8 cellular contexts compared by ENCODE assay signal in genomic region chr10:91887075-91887899, GRCh38. TPM values are rescaled to one million over a fixed set of nuclear protein-coding genes. Genes with fewer than 3 reads are reported as not detected.
DNase-seq lines count a peak whose midpoint lies in the region; FAIRE-seq and TF ChIP-seq lines count a peak whose summit lies in the region.

No MANE protein-coding gene starts in this region.

- peak overlapping the region; percentile 93 for H3K4me3 Mint-ChIP-seq in HFFc6
- peak overlapping the region; percentile 89 for H3K4me3 Mint-ChIP-seq in endothelial cell (ENCODE audit: unreplicated experiment)

- no peak for TF ChIP-seq CTCF in AG10803 (conservative IDR thresholded peaks at IDR 0.05; ENCODE audit: low read length)
- no peak for TF ChIP-seq CTCF in HFFc6 (IDR thresholded peaks at IDR 0.05)
- TF ChIP-seq CTCF in endothelial cell (IDR thresholded peaks at IDR 0.05; ENCODE audit: unreplicated experiment) = no peak
- no peak for TF ChIP-seq CTCF in D721Med (IDR thresholded peaks at IDR 0.05; ENCODE audit: insufficient read depth, missing control alignments)

- peaks cover 53% of the 10 kb centered on the region for H3K4me1 Mint-ChIP-seq in HFFc6 (ENCODE audit: low read depth)
- peaks cover 16% of the 10 kb centered on the region for H3K4me1 Mint-ChIP-seq in endothelial cell (ENCODE audit: unreplicated experiment)

- H3K27me3 ChIP-seq in subcutaneous abdominal adipose tissue (ENCODE audit: control insufficient read depth in 5 of 5, insufficient read depth in 4 of 5, low read length in 5 of 5) = no peaks in the 10 kb centered on the region

- H3K27me3 Mint-ChIP-seq in HFFc6 (ENCODE audit: insufficient read depth) (no peaks in the 10 kb centered on the region; the same call in 1 of the 2 replicates), endothelial cell (ENCODE audit: unreplicated experiment) (no peaks in the 10 kb centered on the region)

- H3K4me3 ChIP-seq in AG10803 (ENCODE audit: low read length) (peak overlapping the region; percentile 50), mesodermal cell (ENCODE audit: extremely low read depth, insufficient read depth, low read length, poor library complexity, severe bottlenecking) (peak overlapping the region; percentile 20), subcutaneous abdominal adipose tissue (ENCODE audit: low read depth in 1 of 5, low read length in 5 of 5) (peak overlapping the region; percentile 64 to 74 (median 70))

- 1% methylated on average over 28 to 55 of the region's 60 CpGs for WGBS in mesodermal cell (ENCODE audit: insufficient coverage in 2 of 2), 2 experiments

- H3K36me3 Mint-ChIP-seq in HFFc6 (ENCODE audit: low read depth) = no peaks in the 10 kb centered on the region
- no peaks in the 10 kb centered on the region for H3K36me3 Mint-ChIP-seq in endothelial cell (ENCODE audit: low read depth, unreplicated experiment)

- no peak for FAIRE-seq in D721Med (lab: Jason Lieb, UNC)

- peak overlapping the region; percentile 93 for H3K27ac ChIP-seq in mesodermal cell (ENCODE audit: low read depth, low read length, severe bottlenecking)
- H3K27ac ChIP-seq in subcutaneous abdominal adipose tissue (ENCODE audit: low read depth, low read length) = no peak overlapping the region

- H3K9ac ChIP-seq in subcutaneous abdominal adipose tissue (ENCODE audit: low read length in 5 of 5) = peak overlapping the region in 4 of 5 donors; percentile 51 to 61 (median 58)

- H3K9me3 Mint-ChIP-seq in HFFc6 (no peaks in the 10 kb centered on the region), endothelial cell (ENCODE audit: unreplicated experiment) (no peaks in the 10 kb centered on the region)

- H3K27ac Mint-ChIP-seq in HFFc6 (no peak overlapping the region; the same call in 1 of the 2 replicates), endothelial cell (ENCODE audit: unreplicated experiment) (peak overlapping the region; percentile 91)

- H3K9me3 ChIP-seq in mesodermal cell (ENCODE audit: control insufficient read depth, low read length) = no peaks in the 10 kb centered on the region
- no peaks in the 10 kb centered on the region for H3K9me3 ChIP-seq in subcutaneous abdominal adipose tissue (ENCODE audit: control insufficient read depth in 5 of 5, low read length in 5 of 5)

- H3K4me1 ChIP-seq in mesodermal cell (ENCODE audit: control insufficient read depth, insufficient read depth, low read length, poor library complexity, severe bottlenecking) (peaks cover 41% of the 10 kb centered on the region), subcutaneous abdominal adipose tissue (ENCODE audit: control insufficient read depth in 5 of 5, insufficient read depth in 5 of 5, low read length in 5 of 5) (peaks cover 2 to 30% (median 24%) of the 10 kb centered on the region in 5 donors)

- H3K36me3 ChIP-seq in mesodermal cell (ENCODE audit: control insufficient read depth, insufficient read depth, low read length) (no peaks in the 10 kb centered on the region), subcutaneous abdominal adipose tissue (ENCODE audit: control insufficient read depth in 5 of 5, insufficient read depth in 5 of 5, low read length in 5 of 5) (no peaks in the 10 kb centered on the region)

- DNase-seq in AG10803 (ENCODE audit: low read depth) (no peak), HFFc6 (no peak), endothelial cell (ENCODE audit: low spot score) (peak; percentile 82), NCI-H1048 (lab: John Stamatoyannopoulos, UW) (no peak), D721Med (ENCODE audit: insufficient read length, low spot score) (no peak)
- DNase-seq in activated CD4-positive, alpha-beta T cell treated with anti-CD3 and anti-CD28 coated beads, Interleukin-2, amount 50 U/mL, for 48 hours = peak; percentile 19 to 27

RNA-seq across cellular contexts. Expression of gene FGFBP3, which starts 22.0 kb away (rescaled TPM):
- under 1 TPM; 0.47 to 0.54 (median 0.52) TPM for total RNA-seq in HFFc6 (2021; fragmentation: NEBNext Ultra II Directional; extraction: Animal tissue kit (Norgen Biotek cat#: 25700))
- total RNA-seq in endothelial cell (ENCODE audit: unreplicated experiment) = 3.1 TPM
- 21.5 TPM for polyA plus RNA-seq in mesodermal cell (2013, experiment 1 of 2)
- 15.7 TPM for polyA plus RNA-seq in mesodermal cell (2013, experiment 2 of 2)

RNA-seq across cellular contexts. Expression of gene BTAF1, which starts 36.3 kb away (rescaled TPM):
- 10 to 100 TPM; 18.1 to 20.8 (median 20.4) TPM for total RNA-seq in HFFc6 (2021; fragmentation: NEBNext Ultra II Directional; extraction: Animal tissue kit (Norgen Biotek cat#: 25700))
- 30.0 TPM for total RNA-seq in endothelial cell (ENCODE audit: unreplicated experiment)
- 31.8 TPM for polyA plus RNA-seq in mesodermal cell (2013, experiment 1 of 2)
- polyA plus RNA-seq in mesodermal cell (2013, experiment 2 of 2) = 33.3 TPM

Comparison
In these comparisons a context has a peak if more than half of its experiments do, and no peak if none do; other contexts are left out.
1. DNase-seq: peak in activated CD4-positive, alpha-beta T cell treated with anti-CD3 and anti-CD28 coated beads, Interleukin-2, amount 50 U/mL, for 48 hours (2 of 2) and endothelial cell (single experiment); none in AG10803 (single experiment), HFFc6 (single experiment), NCI-H1048 (single experiment) and D721Med (single experiment).
2. H3K4me3 ChIP-seq: peak in every context shown above with its lines; median percentile 70 in subcutaneous abdominal adipose tissue; 50 in AG10803; 20 in mesodermal cell.